Comparison of ENCODE assay signal across 40 cellular contexts in the genomic region with DNA sequence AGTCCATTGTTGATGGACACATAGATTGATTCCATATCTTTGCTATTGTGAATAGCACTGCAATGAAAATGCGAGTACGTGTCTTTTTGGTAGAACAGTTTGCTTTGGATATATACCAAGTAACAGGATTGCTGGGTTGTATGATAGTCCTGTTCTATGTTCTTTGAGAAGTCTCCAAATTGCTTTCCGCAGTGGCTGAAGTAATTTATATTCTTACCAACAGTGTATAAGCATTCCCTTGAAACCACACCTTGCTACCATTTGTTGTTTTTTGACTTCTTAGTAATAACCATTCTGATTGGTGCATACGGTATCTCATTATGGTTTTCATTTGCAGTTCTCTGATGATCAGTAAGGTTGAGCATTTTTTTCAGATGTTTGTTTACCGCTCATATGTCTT.
"Had no signal": no experiment of that assay in that cellular context is flagged by ENCODE, and none has a peak within 500 bp of the region (broad histone marks: within the 10 kb centered on the region; RNA-seq: fewer than 3 reads in every experiment).

No MANE protein-coding gene starts in this region.

- H3K27me3 Mint-ChIP-seq: activated naive CD4-positive, alpha-beta T cell treated with anti-CD3 and anti-CD28 coated beads, Interleukin-2, amount 10 ng/mL, durations not matched to agents 7 days and 5 days; activated naive CD4-positive, alpha-beta T cell treated with anti-CD3 and anti-CD28 coated beads, Interleukin-2, amount 50 U/mL, for 24 hours; activated naive CD8-positive, alpha-beta T cell; activated naive CD8-positive, alpha-beta T cell treated with anti-CD3 and anti-CD28 coated beads for 36 hours; activated naive CD8-positive, alpha-beta T cell treated with anti-CD3 and anti-CD28 coated beads, Interleukin-2, amount 10 ng/mL, durations not matched to agents 7 days and 5 days; activated naive CD8-positive, alpha-beta T cell treated with anti-CD3 and anti-CD28 coated beads, Interleukin-2, amount 50 U/mL, for 24 hours; activated T-cell treated with anti-CD3 and anti-CD28 coated beads, Interleukin-2, amount 50 U/mL, for 24 hours; activated T-helper 17 cell treated with anti-CD3 and anti-CD28 coated beads, Interleukin-2, amount 50 U/mL, for 72 hours; brain; central memory CD8-positive, alpha-beta T cell had no signal

- H3K36me3 Mint-ChIP-seq: activated naive CD4-positive, alpha-beta T cell treated with anti-CD3 and anti-CD28 coated beads, Interleukin-2, amount 10 ng/mL, durations not matched to agents 7 days and 5 days; activated naive CD4-positive, alpha-beta T cell treated with anti-CD3 and anti-CD28 coated beads, Interleukin-2, amount 50 U/mL, for 24 hours; activated naive CD4-positive, alpha-beta T cell treated with anti-CD3 and anti-CD28 coated beads, Interleukin-2, amount 50 U/mL, for 72 hours; activated naive CD8-positive, alpha-beta T cell; activated naive CD8-positive, alpha-beta T cell treated with anti-CD3 and anti-CD28 coated beads for 36 hours; activated naive CD8-positive, alpha-beta T cell treated with anti-CD3 and anti-CD28 coated beads, Interleukin-2, amount 10 ng/mL, durations not matched to agents 7 days and 5 days; brain had no signal

- H3K36me3 ChIP-seq: adrenal gland, ascending aorta, brain microvascular endothelial cell, breast epithelium, cardiac muscle cell had no signal

- DNase-seq: activated effector memory CD4-positive, alpha-beta T cell treated with anti-CD3 and anti-CD28 coated beads, Interleukin-2, amount 50 U/mL, for 16 hours; activated effector memory CD4-positive, alpha-beta T cell treated with Interleukin-2 at 50 U/mL for 16 hours; activated gamma-delta T cell; activated gamma-delta T cell treated with Interleukin-2 at 50 U/mL for 16 hours; activated naive CD4-positive, alpha-beta T cell; activated naive CD4-positive, alpha-beta T cell treated with anti-CD3 and anti-CD28 coated beads for 36 hours; activated naive CD4-positive, alpha-beta T cell treated with anti-CD3 and anti-CD28 coated beads, Interleukin-2, amount 10 ng/mL, durations not matched to agents 7 days and 5 days; activated naive CD4-positive, alpha-beta T cell treated with anti-CD3 and anti-CD28 coated beads, Interleukin-2, amount 50 U/mL, for 16 hours; activated naive CD4-positive, alpha-beta T cell treated with Interleukin-2 at 50 U/mL for 16 hours; activated naive CD8-positive, alpha-beta T cell treated with anti-CD3 and anti-CD28 coated beads for 36 hours; activated naive CD8-positive, alpha-beta T cell treated with anti-CD3 and anti-CD28 coated beads, Interleukin-2, amount 10 ng/mL, durations not matched to agents 7 days and 5 days; activated naive CD8-positive, alpha-beta T cell treated with anti-CD3 and anti-CD28 coated beads, Interleukin-2, amount 50 U/mL, for 24 hours; activated T-cell treated with anti-CD3 and anti-CD28 coated beads for 4 hours; activated T-cell treated with anti-CD3 and anti-CD28 coated beads, Interleukin-2, amount 50 U/mL, for 1 hour; activated T-cell treated with anti-CD3 and anti-CD28 coated beads, Interleukin-2, amount 50 U/mL, for 24 hours; activated T-cell treated with anti-CD3 and anti-CD28 coated beads, Interleukin-2, amount 50 U/mL, for 4 hours; activated T-cell treated with anti-CD3 and anti-CD28 coated beads, Interleukin-2, amount 50 U/mL, for 48 hours; activated T-cell treated with anti-CD3 and anti-CD28 coated beads, Interleukin-2, amount 50 U/mL, for 72 hours; adrenal gland; amniotic stem cell; amygdala; anterior cingulate cortex; aorta; body of pancreas; caudate nucleus; central memory CD4-positive, alpha-beta T cell; cerebellar nuclear complex had no signal

- FAIRE-seq: bronchial epithelial cell had no signal

- H3K27me3 ChIP-seq: adrenal gland, ascending aorta, body of pancreas, brain microvascular endothelial cell, breast epithelium, cardiac muscle cell had no signal

- H3K4me3 Mint-ChIP-seq: activated naive CD4-positive, alpha-beta T cell treated with anti-CD3 and anti-CD28 coated beads for 36 hours; activated naive CD4-positive, alpha-beta T cell treated with anti-CD3 and anti-CD28 coated beads, Interleukin-2, amount 10 ng/mL, durations not matched to agents 7 days and 5 days; activated naive CD4-positive, alpha-beta T cell treated with anti-CD3 and anti-CD28 coated beads, Interleukin-2, amount 50 U/mL, for 24 hours; activated naive CD8-positive, alpha-beta T cell; activated naive CD8-positive, alpha-beta T cell treated with anti-CD3 and anti-CD28 coated beads for 36 hours; activated naive CD8-positive, alpha-beta T cell treated with anti-CD3 and anti-CD28 coated beads, Interleukin-2, amount 10 ng/mL, durations not matched to agents 7 days and 5 days; activated naive CD8-positive, alpha-beta T cell treated with anti-CD3 and anti-CD28 coated beads, Interleukin-2, amount 50 U/mL, for 24 hours; activated T-cell treated with anti-CD3 and anti-CD28 coated beads, Interleukin-2, amount 50 U/mL, for 24 hours; activated T-cell treated with anti-CD3 and anti-CD28 coated beads, Interleukin-2, amount 50 U/mL, for 4 hours; activated T-cell treated with anti-CD3 and anti-CD28 coated beads, Interleukin-2, amount 50 U/mL, for 72 hours; activated T-helper 1 cell treated with anti-CD3 and anti-CD28 coated beads, Interleukin-12 subunit alpha, Interleukin-12 subunit beta, Interleukin-2, Interleukin-4 antibody, amounts not matched to agents 30 ng/mL and 10 ng/mL and 1 ng/mL, durations not matched to agents 14 hours and 24 hours and 36 hours; activated T-helper 17 cell treated with anti-CD3 and anti-CD28 coated beads, Interleukin-2, amount 50 U/mL, for 72 hours; brain; central memory CD8-positive, alpha-beta T cell had no signal

- ATAC-seq: activated naive CD4-positive, alpha-beta T cell treated with anti-CD3 and anti-CD28 coated beads, Interleukin-2, amount 50 U/mL, for 72 hours; activated naive CD8-positive, alpha-beta T cell treated with anti-CD3 and anti-CD28 coated beads, Interleukin-2, amount 50 U/mL, for 24 hours; activated T-cell treated with anti-CD3 and anti-CD28 coated beads, Interleukin-2, amount 50 U/mL, for 4 hours; activated T-cell treated with anti-CD3 and anti-CD28 coated beads, Interleukin-2, amount 50 U/mL, for 72 hours; activated T-helper 17 cell treated with anti-CD3 and anti-CD28 coated beads, Interleukin-2, amount 50 U/mL, for 72 hours; body of pancreas had no signal

- H3K27ac Mint-ChIP-seq: activated naive CD4-positive, alpha-beta T cell treated with anti-CD3 and anti-CD28 coated beads for 36 hours; activated naive CD4-positive, alpha-beta T cell treated with anti-CD3 and anti-CD28 coated beads, Interleukin-2, amount 10 ng/mL, durations not matched to agents 7 days and 5 days; activated naive CD4-positive, alpha-beta T cell treated with anti-CD3 and anti-CD28 coated beads, Interleukin-2, amount 50 U/mL, for 24 hours; activated naive CD4-positive, alpha-beta T cell treated with anti-CD3 and anti-CD28 coated beads, Interleukin-2, amount 50 U/mL, for 72 hours; activated naive CD8-positive, alpha-beta T cell; activated naive CD8-positive, alpha-beta T cell treated with anti-CD3 and anti-CD28 coated beads for 36 hours; activated naive CD8-positive, alpha-beta T cell treated with anti-CD3 and anti-CD28 coated beads, Interleukin-2, amount 10 ng/mL, durations not matched to agents 7 days and 5 days; activated naive CD8-positive, alpha-beta T cell treated with anti-CD3 and anti-CD28 coated beads, Interleukin-2, amount 50 U/mL, for 24 hours; activated T-cell treated with anti-CD3 and anti-CD28 coated beads, Interleukin-2, amount 50 U/mL, for 24 hours; activated T-cell treated with anti-CD3 and anti-CD28 coated beads, Interleukin-2, amount 50 U/mL, for 72 hours; activated T-helper 1 cell treated with anti-CD3 and anti-CD28 coated beads, Interleukin-12 subunit alpha, Interleukin-12 subunit beta, Interleukin-2, Interleukin-4 antibody, amounts not matched to agents 30 ng/mL and 10 ng/mL and 1 ng/mL, durations not matched to agents 14 hours and 24 hours and 36 hours; activated T-helper 17 cell treated with anti-CD3 and anti-CD28 coated beads, Interleukin-2, amount 50 U/mL, for 72 hours; activated T-helper 2 cell treated with anti-CD3 and anti-CD28 coated beads, Interferon-gamma antibody, Interleukin-2, Interleukin-4, amounts not matched to agents 10 μg/mL and 5 μg/mL and 100 μg/mL, durations not matched to agents 14 hours and 24 hours and 36 hours; brain had no signal

- H3K4me3 ChIP-seq: adrenal gland, ascending aorta, body of pancreas, breast epithelium, cardiac muscle cell had no signal

- H3K4me1 ChIP-seq: adrenal gland, ascending aorta, body of pancreas, breast epithelium had no signal

- H3K4me1 Mint-ChIP-seq: activated naive CD4-positive, alpha-beta T cell treated with anti-CD3 and anti-CD28 coated beads, Interleukin-2, amount 10 ng/mL, durations not matched to agents 7 days and 5 days; activated naive CD4-positive, alpha-beta T cell treated with anti-CD3 and anti-CD28 coated beads, Interleukin-2, amount 50 U/mL, for 24 hours; activated naive CD8-positive, alpha-beta T cell treated with anti-CD3 and anti-CD28 coated beads for 36 hours; activated naive CD8-positive, alpha-beta T cell treated with anti-CD3 and anti-CD28 coated beads, Interleukin-2, amount 10 ng/mL, durations not matched to agents 7 days and 5 days; activated naive CD8-positive, alpha-beta T cell treated with anti-CD3 and anti-CD28 coated beads, Interleukin-2, amount 50 U/mL, for 24 hours; activated T-helper 17 cell treated with anti-CD3 and anti-CD28 coated beads, Interleukin-2, amount 50 U/mL, for 72 hours; brain; central memory CD8-positive, alpha-beta T cell had no signal

- H3K9me3 ChIP-seq: adrenal gland, ascending aorta, body of pancreas, breast epithelium had no signal

- H3K27ac ChIP-seq: adrenal gland, ascending aorta, body of pancreas, brain microvascular endothelial cell, breast epithelium, cardiac muscle cell had no signal

- H3K9me3 Mint-ChIP-seq: activated naive CD4-positive, alpha-beta T cell treated with anti-CD3 and anti-CD28 coated beads, Interleukin-2, amount 50 U/mL, for 24 hours; activated naive CD8-positive, alpha-beta T cell treated with anti-CD3 and anti-CD28 coated beads for 36 hours; activated T-cell treated with anti-CD3 and anti-CD28 coated beads, Interleukin-2, amount 50 U/mL, for 24 hours; activated T-helper 1 cell treated with anti-CD3 and anti-CD28 coated beads, Interleukin-12 subunit alpha, Interleukin-12 subunit beta, Interleukin-2, Interleukin-4 antibody, amounts not matched to agents 30 ng/mL and 10 ng/mL and 1 ng/mL, durations not matched to agents 14 hours and 24 hours and 36 hours; activated T-helper 17 cell treated with anti-CD3 and anti-CD28 coated beads, Interleukin-2, amount 50 U/mL, for 72 hours; activated T-helper 2 cell treated with anti-CD3 and anti-CD28 coated beads, Interferon-gamma antibody, Interleukin-2, Interleukin-4, amounts not matched to agents 10 μg/mL and 5 μg/mL and 100 μg/mL, durations not matched to agents 14 hours and 24 hours and 36 hours; central memory CD8-positive, alpha-beta T cell had no signal
